In the genomic region with DNA sequence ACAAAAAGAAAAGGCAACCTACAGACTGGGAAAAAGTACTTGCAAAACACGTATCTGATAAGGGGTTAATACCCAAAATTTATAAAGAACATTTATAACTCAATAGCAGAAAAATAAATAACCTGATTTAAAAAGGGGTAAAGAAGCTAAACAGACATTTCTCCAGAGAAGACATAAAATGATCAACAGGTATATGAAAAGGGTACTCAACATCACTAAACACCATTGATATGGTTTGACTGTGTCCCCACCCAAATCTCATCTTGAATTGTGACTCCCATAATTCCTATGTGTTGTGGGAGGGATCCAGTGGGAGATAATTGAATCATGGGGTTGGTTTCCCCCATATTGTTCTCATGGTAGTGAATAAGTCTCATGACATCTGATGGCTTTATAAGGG, we compare ENCODE assay signal across 8 cellular contexts.
"Had no signal": no experiment of that assay in that cellular context is flagged by ENCODE, and none has a peak within 500 bp of the region (broad histone marks: within the 10 kb centered on the region; RNA-seq: fewer than 3 reads in every experiment).

No MANE protein-coding gene starts in this region.

- DNase-seq: GM23248, GOT3, H7, H9, HCEC 1CT, HFFc6 had no signal

- H3K4me3 ChIP-seq: GM23248, GM23338, HAP-1 had no signal

- H3K9me3 ChIP-seq: HAP-1 had no signal

- H3K27ac ChIP-seq: GM23248 had no signal

- H3K4me1 ChIP-seq: HAP-1 had no signal

- H3K36me3 ChIP-seq: HAP-1 had no signal
